In the genomic region with DNA sequence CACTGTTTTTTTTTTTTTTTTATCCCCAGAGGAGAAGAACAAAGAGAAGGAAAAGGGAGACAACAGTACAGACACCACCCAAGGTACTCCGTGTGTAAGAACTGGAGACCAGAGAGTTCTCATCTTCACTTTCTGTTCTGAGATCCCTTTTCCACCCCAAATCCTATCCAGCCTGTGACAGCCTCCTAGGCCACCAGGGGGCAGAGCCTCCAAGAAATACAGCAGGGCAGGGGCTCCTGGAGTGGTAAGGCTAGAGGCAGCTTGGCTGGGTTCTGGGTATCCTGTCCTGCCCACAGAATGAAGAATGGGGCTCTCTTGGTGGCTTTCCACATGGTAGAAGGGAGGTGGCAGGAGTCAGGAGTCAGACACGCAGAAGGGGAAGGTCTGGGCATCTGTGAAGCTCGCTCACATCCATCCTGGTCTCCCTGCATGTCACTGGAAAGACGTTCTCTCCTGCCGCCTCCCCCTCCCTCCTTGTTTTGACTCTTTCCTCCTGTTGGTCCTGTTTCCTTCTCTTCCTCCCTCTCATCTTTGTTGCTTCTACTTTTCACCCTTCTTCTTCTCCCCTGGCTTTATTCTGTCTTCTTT, we compare ENCODE assay signal across 9 cellular contexts. TPM values are rescaled to one million over a fixed set of nuclear protein-coding genes. Genes with fewer than 3 reads are reported as not detected.
DNase-seq lines count a peak whose midpoint lies in the region; ATAC-seq, FAIRE-seq and TF ChIP-seq lines count a peak whose summit lies in the region.
"Had no signal": no experiment of that assay in that cellular context is flagged by ENCODE, and none has a peak within 500 bp of the region (broad histone marks: within the 10 kb centered on the region; RNA-seq: fewer than 3 reads in every experiment).

No MANE protein-coding gene starts in this region.

- no peak overlapping the region for H3K4me3 ChIP-seq in AG09309 (ENCODE audit: control insufficient read depth, low read depth, low read length)
- H3K4me3 ChIP-seq in neutrophil (ENCODE audit: low read depth in 1 of 2, low read length in 1 of 2) = no peak overlapping the region

- peaks cover 0 to 2% of the 10 kb centered on the region in 2 experiments for H3K4me1 ChIP-seq in neutrophil (ENCODE audit: control insufficient read depth in 1 of 2, insufficient read depth in 1 of 2, low read depth in 1 of 2, low read length in 1 of 2)

- H3K27ac ChIP-seq in neutrophil = no peak overlapping the region

- H3K9me3 ChIP-seq in neutrophil = no peaks in the 10 kb centered on the region

- H3K36me3 ChIP-seq in neutrophil = peaks cover 46% of the 10 kb centered on the region

- DNase-seq in AG09309 (ENCODE audit: low read depth) (no peak), NOMO-1 (lab: John Stamatoyannopoulos, UW; ENCODE audit: unreplicated experiment in 2 of 2) (peak; percentile 25 to 36), fibroblast of gingiva (ENCODE audit: low read depth) (peak; percentile 30), GM19239 (ENCODE audit: insufficient read length, low spot score) (no peak), mucosa of gallbladder (ENCODE audit: low spot score) (no peak)
- DNase-seq in activated CD8-positive, alpha-beta memory T cell treated with anti-CD3 and anti-CD28 coated beads, Interleukin-2, amount 50 U/mL, for 24 hours (ENCODE audit: extremely low read depth) = peak; percentile 14

- ATAC-seq in GM21423 (IDR thresholded peaks at IDR 0.05; ENCODE audit: unreplicated experiment) = peak; percentile 52

- H3K27me3 ChIP-seq in neutrophil = no peaks in the 10 kb centered on the region

- TF ChIP-seq CTCF in AG09309 (IDR thresholded peaks at IDR 0.05; ENCODE audit: control insufficient read depth, insufficient read depth, low read depth, low read length, missing control alignments) (peak; percentile 90), neutrophil (IDR thresholded peaks at IDR 0.05) (peak; percentile 40)

- FAIRE-seq in GM19239 (lab: Jason Lieb, UNC) = no peak
- FAIRE-seq: islet of Langerhans had no signal

RNA-seq across cellular contexts. Expression of gene CLSTN3, which starts 12.0 kb away (rescaled TPM):
- total RNA-seq in mucosa of gallbladder = 40.6 TPM

RNA-seq across cellular contexts. Expression of gene RBP5, which starts 13.5 kb away (rescaled TPM):
- total RNA-seq in mucosa of gallbladder = 7.1 TPM

RNA-seq across cellular contexts. Expression of gene C1RL, which starts 33.1 kb away (rescaled TPM):
- 49.6 TPM for total RNA-seq in mucosa of gallbladder

RNA-seq across cellular contexts. Expression of gene PEX5, which starts 47.3 kb away (rescaled TPM):
- 53.7 TPM for total RNA-seq in mucosa of gallbladder

RNA-seq across cellular contexts. Expression of gene C1R, which starts 49.9 kb away (rescaled TPM):
- total RNA-seq in mucosa of gallbladder = 303 TPM

Comparison
In these comparisons a context has a peak if more than half of its experiments do, and no peak if none do; other contexts are left out.
1. DNase-seq: peak in NOMO-1 (2 of 2), activated CD8-positive, alpha-beta memory T cell treated with anti-CD3 and anti-CD28 coated beads, Interleukin-2, amount 50 U/mL, for 24 hours (single experiment) and fibroblast of gingiva (single experiment); none in AG09309 (single experiment), GM19239 (single experiment) and mucosa of gallbladder (single experiment).